Comparison of ENCODE assay signal across 13 cellular contexts in genomic region chr2:239688098-239688497, GRCh38.
DNase-seq lines count a peak whose midpoint lies in the region; ATAC-seq and TF ChIP-seq lines count a peak whose summit lies in the region.
"Had no signal": no experiment of that assay in that cellular context is flagged by ENCODE, and none has a peak within 500 bp of the region (broad histone marks: within the 10 kb centered on the region; RNA-seq: fewer than 3 reads in every experiment).

No MANE protein-coding gene starts in this region.

- no peaks in the 10 kb centered on the region for H3K4me1 Mint-ChIP-seq in activated CD4-positive, alpha-beta T cell treated with anti-CD3 and anti-CD28 coated beads for 36 hours
- no peaks in the 10 kb centered on the region for H3K4me1 Mint-ChIP-seq in stimulated activated effector memory CD8-positive, alpha-beta T cell treated with anti-CD3 and anti-CD28 coated beads, Interleukin-12 subunit alpha, Interleukin-12 subunit beta, amount 100 ng/mL, for 72 hours
- H3K4me1 Mint-ChIP-seq: central memory CD8-positive, alpha-beta T cell had no signal

- peaks cover 8% of the 10 kb centered on the region for H3K27me3 Mint-ChIP-seq in activated CD4-positive, alpha-beta T cell treated with anti-CD3 and anti-CD28 coated beads for 36 hours

- H3K9me3 Mint-ChIP-seq in activated CD4-positive, alpha-beta T cell treated with anti-CD3 and anti-CD28 coated beads for 36 hours (ENCODE audit: low read depth): no peaks in the 10 kb centered on the region
- H3K9me3 Mint-ChIP-seq in stimulated activated effector memory CD8-positive, alpha-beta T cell treated with anti-CD3 and anti-CD28 coated beads, Interleukin-12 subunit alpha, Interleukin-12 subunit beta, amount 100 ng/mL, for 72 hours: no peaks in the 10 kb centered on the region
- H3K9me3 Mint-ChIP-seq: central memory CD8-positive, alpha-beta T cell had no signal

- no peak overlapping the region for H3K4me3 ChIP-seq in Panc1 (ENCODE audit: low read depth in 2 of 2, low read length in 2 of 2)
- H3K4me3 ChIP-seq: upper lobe of left lung had no signal

- in situ Hi-C loops in Panc1 (cut with HindIII; ENCODE audit: low pct_unique_long_range_greater_than_20kb, low sequenced_read_pairs): no loop called here

- POLR2A ChIA-PET in activated CD4-positive, alpha-beta T cell treated with anti-CD3 and anti-CD28 coated beads for 36 hours (lab: Charles Lee): no interaction called here
- POLR2A ChIA-PET in Panc1 (lab: Charles Lee): no interaction called here

- CTCF ChIA-PET in activated CD4-positive, alpha-beta T cell treated with anti-CD3 and anti-CD28 coated beads for 36 hours (lab: Charles Lee): no interaction called here
- CTCF ChIA-PET in Panc1 (lab: Charles Lee): no interaction called here

- H3K4me1 ChIP-seq in Panc1 (ENCODE audit: control insufficient read depth, insufficient read depth, low read length): no peaks in the 10 kb centered on the region

- H3K9me3 ChIP-seq in Panc1 (ENCODE audit: control insufficient read depth, insufficient read depth, low read depth, low read length): no peaks in the 10 kb centered on the region
- H3K9me3 ChIP-seq: SK-N-SH, upper lobe of left lung had no signal

- H3K27ac ChIP-seq in Panc1 (ENCODE audit: low read length): no peak overlapping the region
- H3K27ac ChIP-seq: upper lobe of left lung had no signal

- no TSS peak for BruUV-seq in Panc1 (replicated peaks; lab: Mats Ljungman, UMichigan)

- intact Hi-C loops in activated CD4-positive, alpha-beta T cell treated with anti-CD3 and anti-CD28 coated beads for 36 hours (cut with DNase I, micrococcal nuclease): no loop called here
- intact Hi-C loops in Panc1 (cut with micrococcal nuclease; ENCODE audit: unreplicated experiment): no loop called here

- H3K36me3 ChIP-seq in Panc1 (ENCODE audit: control insufficient read depth, insufficient read depth, low read length): no peaks in the 10 kb centered on the region
- H3K36me3 ChIP-seq: upper lobe of left lung had no signal

- H3K27ac Mint-ChIP-seq in activated CD4-positive, alpha-beta T cell treated with anti-CD3 and anti-CD28 coated beads for 36 hours: no peak overlapping the region
- peak overlapping the region; percentile 63 for H3K27ac Mint-ChIP-seq in stimulated activated effector memory CD8-positive, alpha-beta T cell treated with anti-CD3 and anti-CD28 coated beads, Interleukin-12 subunit alpha, Interleukin-12 subunit beta, amount 100 ng/mL, for 72 hours

- H3K4me3 Mint-ChIP-seq in activated CD4-positive, alpha-beta T cell treated with anti-CD3 and anti-CD28 coated beads for 36 hours: no peak overlapping the region
- H3K4me3 Mint-ChIP-seq in stimulated activated effector memory CD8-positive, alpha-beta T cell treated with anti-CD3 and anti-CD28 coated beads, Interleukin-12 subunit alpha, Interleukin-12 subunit beta, amount 100 ng/mL, for 72 hours: no peak overlapping the region
- H3K4me3 Mint-ChIP-seq: central memory CD8-positive, alpha-beta T cell had no signal

- peaks cover 23% of the 10 kb centered on the region for H3K27me3 ChIP-seq in Panc1 (ENCODE audit: control insufficient read depth, insufficient read depth, low read length)
- H3K27me3 ChIP-seq: upper lobe of left lung had no signal

- H3K36me3 Mint-ChIP-seq in activated CD4-positive, alpha-beta T cell treated with anti-CD3 and anti-CD28 coated beads for 36 hours (ENCODE audit: low read depth): no peaks in the 10 kb centered on the region
- no peaks in the 10 kb centered on the region for H3K36me3 Mint-ChIP-seq in stimulated activated effector memory CD8-positive, alpha-beta T cell treated with anti-CD3 and anti-CD28 coated beads, Interleukin-12 subunit alpha, Interleukin-12 subunit beta, amount 100 ng/mL, for 72 hours

- no peak for ATAC-seq in activated CD4-positive, alpha-beta T cell treated with anti-CD3 and anti-CD28 coated beads for 36 hours
- ATAC-seq in Panc1 (peak; percentile 62; the same call in 1 of the 2 replicates), GM19351 (IDR thresholded peaks at IDR 0.05; ENCODE audit: unreplicated experiment) (no peak)
- no peak for ATAC-seq in stimulated activated effector memory CD8-positive, alpha-beta T cell treated with anti-CD3 and anti-CD28 coated beads, Interleukin-12 subunit alpha, Interleukin-12 subunit beta, amount 100 ng/mL, for 72 hours

- TF ChIP-seq CTCF in Panc1 (IDR thresholded peaks at IDR 0.05): no peak

- DNase-seq in activated CD4-positive, alpha-beta T cell treated with anti-CD3 and anti-CD28 coated beads for 36 hours: peak; percentile 30
- DNase-seq in activated CD4-positive, alpha-beta T cell treated with anti-CD3 and anti-CD28 coated beads for 4 hours: no peak
- DNase-seq in Panc1 (ENCODE audit: low read depth, low spot score) (no peak), iPS-NIHi7 (ENCODE audit: extremely low spot score) (peak; percentile 85), NCI-H146 treated with DMSO at 0.1 percent for 48 hours (lab: John Stamatoyannopoulos, UW; ENCODE audit: unreplicated experiment) (no peak), NCI-H128 (lab: John Stamatoyannopoulos, UW; ENCODE audit: unreplicated experiment) (no peak)
- no peak for DNase-seq in stimulated activated effector memory CD8-positive, alpha-beta T cell treated with anti-CD3 and anti-CD28 coated beads, Interleukin-12 subunit alpha, Interleukin-12 subunit beta, amount 100 ng/mL, for 72 hours (ENCODE audit: low spot score in 2 of 2)
- DNase-seq: activated gamma-delta T cell treated with Interleukin-2 at 50 U/mL for 16 hours, NCI-H1436, SK-N-SH had no signal

Comparison
In these comparisons a context has a peak if more than half of its experiments do, and no peak if none do; other contexts are left out.
1. DNase-seq: peak in activated CD4-positive, alpha-beta T cell treated with anti-CD3 and anti-CD28 coated beads for 36 hours (single experiment) and iPS-NIHi7 (single experiment); none in activated CD4-positive, alpha-beta T cell treated with anti-CD3 and anti-CD28 coated beads for 4 hours (0 of 2), Panc1 (single experiment), stimulated activated effector memory CD8-positive, alpha-beta T cell treated with anti-CD3 and anti-CD28 coated beads, Interleukin-12 subunit alpha, Interleukin-12 subunit beta, amount 100 ng/mL, for 72 hours (0 of 2), NCI-H146 treated with DMSO at 0.1 percent for 48 hours (single experiment) and NCI-H128 (single experiment).